In the genomic region with DNA sequence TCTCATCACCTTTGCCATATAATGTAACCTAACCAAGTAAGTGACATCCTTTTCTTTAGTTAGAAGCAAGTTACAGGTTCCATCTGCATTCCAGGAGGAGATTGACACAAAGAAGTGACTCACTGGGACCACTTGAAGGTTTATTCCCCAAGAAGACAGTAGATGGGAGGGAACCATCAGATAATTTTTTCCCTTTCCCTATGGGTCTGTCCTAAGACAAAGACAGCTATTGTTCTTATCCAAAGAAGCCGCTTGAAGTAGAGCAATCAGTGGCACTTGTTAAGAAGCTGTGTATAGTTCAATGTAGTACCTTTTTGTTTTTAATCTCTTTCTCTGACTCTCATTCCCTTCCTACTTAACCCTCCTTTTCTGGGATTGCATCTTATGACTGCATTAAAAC, we compare ENCODE assay signal across 30 cellular contexts.
"Had no signal": no experiment of that assay in that cellular context is flagged by ENCODE, and none has a peak within 500 bp of the region (broad histone marks: within the 10 kb centered on the region; RNA-seq: fewer than 3 reads in every experiment).

No MANE protein-coding gene starts in this region.

- DNase-seq: activated CD4-positive, alpha-beta T cell treated with anti-CD3 and anti-CD28 coated beads for 1 hour; activated CD4-positive, alpha-beta T cell treated with anti-CD3 and anti-CD28 coated beads for 48 hours; activated CD4-positive, CD25-positive, alpha-beta regulatory T cell; activated CD8-positive, alpha-beta T cell treated with anti-CD3 and anti-CD28 coated beads for 36 hours; activated effector memory CD4-positive, alpha-beta T cell treated with anti-CD3 and anti-CD28 coated beads, Interleukin-2, amount 50 U/mL, for 16 hours; activated naive CD4-positive, alpha-beta T cell; activated naive CD4-positive, alpha-beta T cell treated with anti-CD3 and anti-CD28 coated beads, Interleukin-2, amount 50 U/mL, for 16 hours; activated naive CD8-positive, alpha-beta T cell treated with anti-CD3 and anti-CD28 coated beads for 36 hours; activated T-cell treated with anti-CD3 and anti-CD28 coated beads, Interleukin-2, amount 50 U/mL, for 1 hour; activated T-cell treated with anti-CD3 and anti-CD28 coated beads, Interleukin-2, amount 50 U/mL, for 72 hours; amniotic stem cell; aorta; brain microvascular endothelial cell; central memory CD4-positive, alpha-beta T cell; Kasumi-1; KG1; NCI-H1048; NCI-H1105 treated with DMSO at 0.1 percent for 48 hours; NCI-H1436; NCI-H1694; NCI-H1930; NCI-H2081 treated with DMSO at 0.1 percent for 48 hours; NCI-H2171 treated with DMSO at 0.1 percent for 48 hours; NCI-H524 treated with DMSO at 0.1 percent for 48 hours; SIG-M5; T1000; WERI-Rb-1 had no signal

- H3K27ac Mint-ChIP-seq: activated CD8-positive, alpha-beta T cell treated with anti-CD3 and anti-CD28 coated beads for 36 hours; activated naive CD8-positive, alpha-beta T cell treated with anti-CD3 and anti-CD28 coated beads for 36 hours; activated T-cell treated with anti-CD3 and anti-CD28 coated beads, Interleukin-2, amount 50 U/mL, for 72 hours; activated T-helper 17 cell treated with anti-CD3 and anti-CD28 coated beads, Interleukin-2, amount 50 U/mL, for 72 hours had no signal

- H3K27ac ChIP-seq: brain microvascular endothelial cell, RWPE1, WERI-Rb-1 had no signal

- H3K4me3 Mint-ChIP-seq: activated CD8-positive, alpha-beta T cell treated with anti-CD3 and anti-CD28 coated beads for 36 hours; activated naive CD8-positive, alpha-beta T cell treated with anti-CD3 and anti-CD28 coated beads for 36 hours; activated T-cell treated with anti-CD3 and anti-CD28 coated beads, Interleukin-2, amount 50 U/mL, for 72 hours; activated T-helper 17 cell treated with anti-CD3 and anti-CD28 coated beads, Interleukin-2, amount 50 U/mL, for 72 hours had no signal

- H3K4me1 Mint-ChIP-seq: activated naive CD8-positive, alpha-beta T cell treated with anti-CD3 and anti-CD28 coated beads for 36 hours; activated T-helper 17 cell treated with anti-CD3 and anti-CD28 coated beads, Interleukin-2, amount 50 U/mL, for 72 hours had no signal

- H3K36me3 ChIP-seq: brain microvascular endothelial cell, MG63, WERI-Rb-1 had no signal

- H3K4me3 ChIP-seq: MG63 had no signal

- H3K27me3 ChIP-seq: brain microvascular endothelial cell, MG63 had no signal

- H3K27me3 Mint-ChIP-seq: activated CD8-positive, alpha-beta T cell treated with anti-CD3 and anti-CD28 coated beads for 36 hours; activated naive CD8-positive, alpha-beta T cell treated with anti-CD3 and anti-CD28 coated beads for 36 hours; activated T-helper 17 cell treated with anti-CD3 and anti-CD28 coated beads, Interleukin-2, amount 50 U/mL, for 72 hours had no signal
